ENCODE assay signal across 1 cellular context in the genomic region with DNA sequence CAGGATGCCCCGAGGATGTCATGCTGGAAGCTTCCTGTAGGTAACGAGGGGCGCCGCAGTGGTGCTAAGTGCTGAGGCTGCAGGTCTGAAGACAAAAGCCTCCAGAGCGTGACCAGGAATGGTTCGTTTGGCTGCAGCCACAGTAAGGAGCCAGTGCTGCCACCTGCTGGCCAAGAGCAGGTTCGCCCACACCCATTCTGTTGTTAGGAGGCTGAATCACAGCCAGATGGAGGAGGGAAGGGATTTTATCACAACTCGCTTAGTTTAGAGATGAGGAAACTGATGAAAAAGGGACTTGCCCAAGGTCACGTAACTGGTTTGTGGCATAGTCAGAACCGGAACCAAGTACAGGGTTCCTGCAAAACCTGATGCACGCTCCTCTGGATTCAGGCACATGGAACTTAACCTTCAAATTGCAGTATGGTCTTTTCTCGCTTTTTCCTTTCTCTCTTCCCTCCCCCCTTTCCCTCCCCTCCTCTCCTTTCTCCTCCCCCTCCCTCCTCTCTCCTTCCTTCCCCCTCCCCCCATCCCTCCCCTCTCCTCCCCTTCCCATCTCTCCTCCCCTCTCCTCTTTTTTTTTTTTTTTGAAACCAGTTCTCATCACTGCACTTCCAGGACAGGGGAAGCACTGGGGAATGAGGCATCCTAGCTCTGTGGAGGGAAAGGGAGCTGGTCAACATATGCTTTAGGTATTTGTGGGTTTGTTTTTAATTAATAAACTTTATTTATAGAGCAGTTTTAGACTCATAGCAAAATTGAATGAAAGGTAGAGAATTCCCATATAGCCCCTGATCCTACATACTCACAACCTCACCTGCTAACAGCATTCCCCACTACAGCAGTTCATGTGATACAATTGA.
TF ChIP-seq lines count a peak whose summit lies in the region.

No MANE protein-coding gene starts in this region.

TF ChIP-seq in HepG2, 621 proteins besides CTCF, POLR2A, EP300 and RAD21 (continued from another document and continues in another):
- TF ChIP-seq, protein P1, sequence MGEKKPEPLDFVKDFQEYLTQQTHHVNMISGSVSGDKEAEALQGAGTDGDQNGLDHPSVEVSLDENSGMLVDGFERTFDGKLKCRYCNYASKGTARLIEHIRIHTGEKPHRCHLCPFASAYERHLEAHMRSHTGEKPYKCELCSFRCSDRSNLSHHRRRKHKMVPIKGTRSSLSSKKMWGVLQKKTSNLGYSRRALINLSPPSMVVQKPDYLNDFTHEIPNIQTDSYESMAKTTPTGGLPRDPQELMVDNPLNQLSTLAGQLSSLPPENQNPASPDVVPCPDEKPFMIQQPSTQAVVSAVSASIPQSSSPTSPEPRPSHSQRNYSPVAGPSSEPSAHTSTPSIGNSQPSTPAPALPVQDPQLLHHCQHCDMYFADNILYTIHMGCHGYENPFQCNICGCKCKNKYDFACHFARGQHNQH (CRISPR knock-in tag; IDR thresholded peaks at IDR 0.05), result peak; percentile 67; the same call in 1 of the 2 replicates
- 0 out of 2 replicates have a peak, but pooled peaks have one; percentile 19 for TF ChIP-seq PHF8 (CRISPR knock-in tag; IDR thresholded peaks at IDR 0.05)
- peak; percentile 91 for TF ChIP-seq STAG1 (CRISPR knock-in tag; IDR thresholded peaks at IDR 0.05)
- TF ChIP-seq ZSCAN25 (CRISPR knock-in tag; IDR thresholded peaks at IDR 0.05), result no peak
- TF ChIP-seq, protein P2, sequence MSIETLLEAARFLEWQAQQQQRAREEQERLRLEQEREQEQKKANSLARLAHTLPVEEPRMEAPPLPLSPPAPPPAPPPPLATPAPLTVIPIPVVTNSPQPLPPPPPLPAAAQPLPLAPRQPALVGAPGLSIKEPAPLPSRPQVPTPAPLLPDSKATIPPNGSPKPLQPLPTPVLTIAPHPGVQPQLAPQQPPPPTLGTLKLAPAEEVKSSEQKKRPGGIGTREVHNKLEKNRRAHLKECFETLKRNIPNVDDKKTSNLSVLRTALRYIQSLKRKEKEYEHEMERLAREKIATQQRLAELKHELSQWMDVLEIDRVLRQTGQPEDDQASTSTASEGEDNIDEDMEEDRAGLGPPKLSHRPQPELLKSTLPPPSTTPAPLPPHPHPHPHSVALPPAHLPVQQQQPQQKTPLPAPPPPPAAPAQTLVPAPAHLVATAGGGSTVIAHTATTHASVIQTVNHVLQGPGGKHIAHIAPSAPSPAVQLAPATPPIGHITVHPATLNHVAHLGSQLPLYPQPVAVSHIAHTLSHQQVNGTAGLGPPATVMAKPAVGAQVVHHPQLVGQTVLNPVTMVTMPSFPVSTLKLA (IDR thresholded peaks at IDR 0.05), result no peak
- no peak for TF ChIP-seq ZNF350 (CRISPR knock-in tag; IDR thresholded peaks at IDR 0.05; ENCODE audit: borderline replicate concordance, low read depth)
- TF ChIP-seq, protein P3, sequence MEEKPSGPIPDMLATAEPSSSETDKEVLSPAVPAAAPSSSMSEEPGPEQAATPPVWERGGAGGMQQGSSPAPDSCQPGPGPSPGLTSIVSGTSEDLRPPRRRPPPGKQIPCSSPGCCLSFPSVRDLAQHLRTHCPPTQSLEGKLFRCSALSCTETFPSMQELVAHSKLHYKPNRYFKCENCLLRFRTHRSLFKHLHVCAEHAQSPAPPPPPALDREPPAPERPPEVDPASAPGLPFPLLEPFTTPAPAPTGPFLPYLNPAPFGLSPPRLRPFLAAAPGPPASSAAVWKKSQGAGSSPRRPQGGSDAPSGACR (CRISPR knock-in tag; IDR thresholded peaks at IDR 0.05), result no peak
- no peak for TF ChIP-seq U2AF2 (IDR thresholded peaks at IDR 0.05; ENCODE audit: low read depth, low read length)
- TF ChIP-seq, protein P4, sequence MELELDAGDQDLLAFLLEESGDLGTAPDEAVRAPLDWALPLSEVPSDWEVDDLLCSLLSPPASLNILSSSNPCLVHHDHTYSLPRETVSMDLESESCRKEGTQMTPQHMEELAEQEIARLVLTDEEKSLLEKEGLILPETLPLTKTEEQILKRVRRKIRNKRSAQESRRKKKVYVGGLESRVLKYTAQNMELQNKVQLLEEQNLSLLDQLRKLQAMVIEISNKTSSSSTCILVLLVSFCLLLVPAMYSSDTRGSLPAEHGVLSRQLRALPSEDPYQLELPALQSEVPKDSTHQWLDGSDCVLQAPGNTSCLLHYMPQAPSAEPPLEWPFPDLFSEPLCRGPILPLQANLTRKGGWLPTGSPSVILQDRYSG (CRISPR knock-in tag; IDR thresholded peaks at IDR 0.05), result no peak
- TF ChIP-seq, protein P5, sequence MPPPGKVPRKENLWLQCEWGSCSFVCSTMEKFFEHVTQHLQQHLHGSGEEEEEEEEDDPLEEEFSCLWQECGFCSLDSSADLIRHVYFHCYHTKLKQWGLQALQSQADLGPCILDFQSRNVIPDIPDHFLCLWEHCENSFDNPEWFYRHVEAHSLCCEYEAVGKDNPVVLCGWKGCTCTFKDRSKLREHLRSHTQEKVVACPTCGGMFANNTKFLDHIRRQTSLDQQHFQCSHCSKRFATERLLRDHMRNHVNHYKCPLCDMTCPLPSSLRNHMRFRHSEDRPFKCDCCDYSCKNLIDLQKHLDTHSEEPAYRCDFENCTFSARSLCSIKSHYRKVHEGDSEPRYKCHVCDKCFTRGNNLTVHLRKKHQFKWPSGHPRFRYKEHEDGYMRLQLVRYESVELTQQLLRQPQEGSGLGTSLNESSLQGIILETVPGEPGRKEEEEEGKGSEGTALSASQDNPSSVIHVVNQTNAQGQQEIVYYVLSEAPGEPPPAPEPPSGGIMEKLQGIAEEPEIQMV (CRISPR knock-in tag; IDR thresholded peaks at IDR 0.05; ENCODE audit: low read depth), result no peak
- no peak for TF ChIP-seq SRY (CRISPR knock-in tag; IDR thresholded peaks at IDR 0.05)
- no peak for TF ChIP-seq PRPF4 (IDR thresholded peaks at IDR 0.05; ENCODE audit: low read depth, low read length, poor library complexity, severe bottlenecking)
- no peak for TF ChIP-seq ZNF563 (CRISPR knock-in tag; IDR thresholded peaks at IDR 0.05)
- no peak for TF ChIP-seq ZSCAN30 (CRISPR knock-in tag; IDR thresholded peaks at IDR 0.05)
- TF ChIP-seq NPAS2 (CRISPR knock-in tag; IDR thresholded peaks at IDR 0.05; ENCODE audit: borderline replicate concordance), result no peak
- TF ChIP-seq, protein P6, sequence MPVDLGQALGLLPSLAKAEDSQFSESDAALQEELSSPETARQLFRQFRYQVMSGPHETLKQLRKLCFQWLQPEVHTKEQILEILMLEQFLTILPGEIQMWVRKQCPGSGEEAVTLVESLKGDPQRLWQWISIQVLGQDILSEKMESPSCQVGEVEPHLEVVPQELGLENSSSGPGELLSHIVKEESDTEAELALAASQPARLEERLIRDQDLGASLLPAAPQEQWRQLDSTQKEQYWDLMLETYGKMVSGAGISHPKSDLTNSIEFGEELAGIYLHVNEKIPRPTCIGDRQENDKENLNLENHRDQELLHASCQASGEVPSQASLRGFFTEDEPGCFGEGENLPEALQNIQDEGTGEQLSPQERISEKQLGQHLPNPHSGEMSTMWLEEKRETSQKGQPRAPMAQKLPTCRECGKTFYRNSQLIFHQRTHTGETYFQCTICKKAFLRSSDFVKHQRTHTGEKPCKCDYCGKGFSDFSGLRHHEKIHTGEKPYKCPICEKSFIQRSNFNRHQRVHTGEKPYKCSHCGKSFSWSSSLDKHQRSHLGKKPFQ (CRISPR knock-in tag; IDR thresholded peaks at IDR 0.05; ENCODE audit: insufficient replicate concordance), result no peak
- peak; percentile 92 for TF ChIP-seq MAFF (IDR thresholded peaks at IDR 0.05; ENCODE audit: low read depth, low read length)
- TF ChIP-seq, protein P7, sequence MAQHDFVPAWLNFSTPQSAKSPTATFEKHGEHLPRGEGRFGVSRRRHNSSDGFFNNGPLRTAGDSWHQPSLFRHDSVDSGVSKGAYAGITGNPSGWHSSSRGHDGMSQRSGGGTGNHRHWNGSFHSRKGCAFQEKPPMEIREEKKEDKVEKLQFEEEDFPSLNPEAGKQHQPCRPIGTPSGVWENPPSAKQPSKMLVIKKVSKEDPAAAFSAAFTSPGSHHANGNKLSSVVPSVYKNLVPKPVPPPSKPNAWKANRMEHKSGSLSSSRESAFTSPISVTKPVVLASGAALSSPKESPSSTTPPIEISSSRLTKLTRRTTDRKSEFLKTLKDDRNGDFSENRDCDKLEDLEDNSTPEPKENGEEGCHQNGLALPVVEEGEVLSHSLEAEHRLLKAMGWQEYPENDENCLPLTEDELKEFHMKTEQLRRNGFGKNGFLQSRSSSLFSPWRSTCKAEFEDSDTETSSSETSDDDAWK (CRISPR knock-in tag; IDR thresholded peaks at IDR 0.05), result no peak
- TF ChIP-seq, protein P8, sequence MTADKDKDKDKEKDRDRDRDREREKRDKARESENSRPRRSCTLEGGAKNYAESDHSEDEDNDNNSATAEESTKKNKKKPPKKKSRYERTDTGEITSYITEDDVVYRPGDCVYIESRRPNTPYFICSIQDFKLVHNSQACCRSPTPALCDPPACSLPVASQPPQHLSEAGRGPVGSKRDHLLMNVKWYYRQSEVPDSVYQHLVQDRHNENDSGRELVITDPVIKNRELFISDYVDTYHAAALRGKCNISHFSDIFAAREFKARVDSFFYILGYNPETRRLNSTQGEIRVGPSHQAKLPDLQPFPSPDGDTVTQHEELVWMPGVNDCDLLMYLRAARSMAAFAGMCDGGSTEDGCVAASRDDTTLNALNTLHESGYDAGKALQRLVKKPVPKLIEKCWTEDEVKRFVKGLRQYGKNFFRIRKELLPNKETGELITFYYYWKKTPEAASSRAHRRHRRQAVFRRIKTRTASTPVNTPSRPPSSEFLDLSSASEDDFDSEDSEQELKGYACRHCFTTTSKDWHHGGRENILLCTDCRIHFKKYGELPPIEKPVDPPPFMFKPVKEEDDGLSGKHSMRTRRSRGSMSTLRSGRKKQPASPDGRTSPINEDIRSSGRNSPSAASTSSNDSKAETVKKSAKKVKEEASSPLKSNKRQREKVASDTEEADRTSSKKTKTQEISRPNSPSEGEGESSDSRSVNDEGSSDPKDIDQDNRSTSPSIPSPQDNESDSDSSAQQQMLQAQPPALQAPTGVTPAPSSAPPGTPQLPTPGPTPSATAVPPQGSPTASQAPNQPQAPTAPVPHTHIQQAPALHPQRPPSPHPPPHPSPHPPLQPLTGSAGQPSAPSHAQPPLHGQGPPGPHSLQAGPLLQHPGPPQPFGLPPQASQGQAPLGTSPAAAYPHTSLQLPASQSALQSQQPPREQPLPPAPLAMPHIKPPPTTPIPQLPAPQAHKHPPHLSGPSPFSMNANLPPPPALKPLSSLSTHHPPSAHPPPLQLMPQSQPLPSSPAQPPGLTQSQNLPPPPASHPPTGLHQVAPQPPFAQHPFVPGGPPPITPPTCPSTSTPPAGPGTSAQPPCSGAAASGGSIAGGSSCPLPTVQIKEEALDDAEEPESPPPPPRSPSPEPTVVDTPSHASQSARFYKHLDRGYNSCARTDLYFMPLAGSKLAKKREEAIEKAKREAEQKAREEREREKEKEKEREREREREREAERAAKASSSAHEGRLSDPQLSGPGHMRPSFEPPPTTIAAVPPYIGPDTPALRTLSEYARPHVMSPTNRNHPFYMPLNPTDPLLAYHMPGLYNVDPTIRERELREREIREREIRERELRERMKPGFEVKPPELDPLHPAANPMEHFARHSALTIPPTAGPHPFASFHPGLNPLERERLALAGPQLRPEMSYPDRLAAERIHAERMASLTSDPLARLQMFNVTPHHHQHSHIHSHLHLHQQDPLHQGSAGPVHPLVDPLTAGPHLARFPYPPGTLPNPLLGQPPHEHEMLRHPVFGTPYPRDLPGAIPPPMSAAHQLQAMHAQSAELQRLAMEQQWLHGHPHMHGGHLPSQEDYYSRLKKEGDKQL (CRISPR knock-in tag; IDR thresholded peaks at IDR 0.05; ENCODE audit: low read depth), result no peak
- peak; percentile 27; the same call in 1 of the 2 replicates for TF ChIP-seq GATAD1 (CRISPR knock-in tag; IDR thresholded peaks at IDR 0.05)
- TF ChIP-seq ONECUT2 (CRISPR knock-in tag; IDR thresholded peaks at IDR 0.05), result 0 out of 2 replicates have a peak, but pooled peaks have one; percentile 28
- TF ChIP-seq, protein P9, sequence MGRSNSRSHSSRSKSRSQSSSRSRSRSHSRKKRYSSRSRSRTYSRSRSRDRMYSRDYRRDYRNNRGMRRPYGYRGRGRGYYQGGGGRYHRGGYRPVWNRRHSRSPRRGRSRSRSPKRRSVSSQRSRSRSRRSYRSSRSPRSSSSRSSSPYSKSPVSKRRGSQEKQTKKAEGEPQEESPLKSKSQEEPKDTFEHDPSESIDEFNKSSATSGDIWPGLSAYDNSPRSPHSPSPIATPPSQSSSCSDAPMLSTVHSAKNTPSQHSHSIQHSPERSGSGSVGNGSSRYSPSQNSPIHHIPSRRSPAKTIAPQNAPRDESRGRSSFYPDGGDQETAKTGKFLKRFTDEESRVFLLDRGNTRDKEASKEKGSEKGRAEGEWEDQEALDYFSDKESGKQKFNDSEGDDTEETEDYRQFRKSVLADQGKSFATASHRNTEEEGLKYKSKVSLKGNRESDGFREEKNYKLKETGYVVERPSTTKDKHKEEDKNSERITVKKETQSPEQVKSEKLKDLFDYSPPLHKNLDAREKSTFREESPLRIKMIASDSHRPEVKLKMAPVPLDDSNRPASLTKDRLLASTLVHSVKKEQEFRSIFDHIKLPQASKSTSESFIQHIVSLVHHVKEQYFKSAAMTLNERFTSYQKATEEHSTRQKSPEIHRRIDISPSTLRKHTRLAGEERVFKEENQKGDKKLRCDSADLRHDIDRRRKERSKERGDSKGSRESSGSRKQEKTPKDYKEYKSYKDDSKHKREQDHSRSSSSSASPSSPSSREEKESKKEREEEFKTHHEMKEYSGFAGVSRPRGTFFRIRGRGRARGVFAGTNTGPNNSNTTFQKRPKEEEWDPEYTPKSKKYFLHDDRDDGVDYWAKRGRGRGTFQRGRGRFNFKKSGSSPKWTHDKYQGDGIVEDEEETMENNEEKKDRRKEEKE (IDR thresholded peaks at IDR 0.05), result no peak
- no peak for TF ChIP-seq ZNF749 (CRISPR knock-in tag; IDR thresholded peaks at IDR 0.05; ENCODE audit: borderline replicate concordance)
- no peak for TF ChIP-seq CENPX (CRISPR knock-in tag; IDR thresholded peaks at IDR 0.05)
